ENCODE assay signal across 19 cellular contexts in the genomic region with DNA sequence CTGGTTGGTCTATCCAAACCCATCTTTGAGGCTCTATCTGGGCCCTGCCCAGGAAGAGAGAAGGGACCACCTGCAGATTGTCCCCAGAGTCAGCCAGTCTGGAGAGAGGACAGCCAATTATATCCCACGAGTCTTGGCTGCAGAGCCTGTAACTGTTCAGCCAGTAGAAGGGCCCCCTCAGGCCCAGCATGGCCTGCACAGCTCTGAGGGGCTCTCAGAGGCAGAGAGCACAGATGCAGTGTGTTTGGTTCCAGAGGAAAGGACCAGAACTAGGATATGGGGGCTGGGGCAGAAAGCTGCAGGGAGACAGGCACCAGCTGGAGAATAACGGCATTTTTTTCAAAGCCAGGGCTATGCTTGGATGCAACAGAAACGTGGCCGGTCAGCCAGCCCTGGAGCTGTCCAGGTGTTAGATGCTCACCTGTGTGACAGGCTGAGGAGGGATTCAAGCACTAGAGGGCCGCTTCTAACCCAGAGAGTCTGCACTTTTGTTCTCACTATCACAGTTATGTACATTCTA.
"Had no signal": no experiment of that assay in that cellular context is flagged by ENCODE, and none has a peak within 500 bp of the region (broad histone marks: within the 10 kb centered on the region; RNA-seq: fewer than 3 reads in every experiment).

No MANE protein-coding gene starts in this region.

- H3K4me3 ChIP-seq: esophagus squamous epithelium, hepatocyte, pancreas, sigmoid colon, tibial artery had no signal

- H3K36me3 ChIP-seq: brain microvascular endothelial cell, esophagus squamous epithelium, neutrophil, pancreas, sigmoid colon, tibial artery had no signal

- H3K9me3 ChIP-seq: esophagus squamous epithelium, neutrophil, pancreas, sigmoid colon, tibial artery had no signal

- H3K4me1 ChIP-seq: pancreas, sigmoid colon, tibial artery had no signal

- DNase-seq: activated CD4-positive, alpha-beta T cell treated with anti-CD3 and anti-CD28 coated beads for 48 hours; activated CD4-positive, CD25-positive, alpha-beta regulatory T cell; activated CD8-positive, alpha-beta T cell treated with anti-CD3 and anti-CD28 coated beads, Interleukin-2, amount 10 ng/mL, durations not matched to agents 7 days and 5 days; activated naive CD4-positive, alpha-beta T cell treated with Interleukin-2 at 50 U/mL for 16 hours; activated T-cell treated with anti-CD3 and anti-CD28 coated beads, Interleukin-2, amount 50 U/mL, for 24 hours; anterior cingulate cortex; brain microvascular endothelial cell; cortex of kidney; effector CD4-positive, alpha-beta T cell; esophagus squamous epithelium; mesenchymal stem cell; natural killer cell; pancreas; sigmoid colon; stimulated activated CD4-positive, alpha-beta T cell treated with anti-CD3 and anti-CD28 coated beads, Interleukin-4, amount 100 ng/mL, for 4 hours; stimulated activated naive CD4-positive, alpha-beta T cell; tibial artery had no signal

- ATAC-seq: activated CD8-positive, alpha-beta T cell treated with anti-CD3 and anti-CD28 coated beads, Interleukin-2, amount 10 ng/mL, durations not matched to agents 7 days and 5 days; natural killer cell; pancreas had no signal

- H3K27ac ChIP-seq: brain microvascular endothelial cell, esophagus squamous epithelium, hepatocyte, neutrophil, pancreas, sigmoid colon, tibial artery had no signal

- H3K27me3 ChIP-seq: brain microvascular endothelial cell, esophagus squamous epithelium, hepatocyte, pancreas, sigmoid colon had no signal
